In genomic region chr21:41161428-41161827, GRCh38 we compare ENCODE assay signal across 32 cellular contexts.
"Had no signal": no experiment of that assay in that cellular context is flagged by ENCODE, and none has a peak within 500 bp of the region (broad histone marks: within the 10 kb centered on the region; RNA-seq: fewer than 3 reads in every experiment).

No MANE protein-coding gene starts in this region.

- H3K4me3 Mint-ChIP-seq: naive thymus-derived CD8-positive, alpha-beta T cell; natural killer cell treated with Interleukin-12 subunit alpha and Interleukin-12 subunit beta and Interleukin-15 and Interleukin-18, amount 100 ng/mL, for 72 hours; nephron progenitor cell; neural progenitor cell; stimulated activated memory B cell treated with anti-CD40 and anti-IgM and Interleukin-4, amounts not matched to agents 10 μg/mL and 1 μg/mL and 100 μg/mL, for 72 hours; stimulated activated naive CD8-positive, alpha-beta T cell treated with anti-CD3 and anti-CD28 coated beads, Interleukin-15, amount 100 ng/mL, for 72 hours; type B pancreatic cell had no signal

- H3K4me1 Mint-ChIP-seq: naive thymus-derived CD8-positive, alpha-beta T cell; stimulated activated memory B cell treated with anti-CD40 and anti-IgM and Interleukin-4, amounts not matched to agents 10 μg/mL and 1 μg/mL and 100 μg/mL, for 72 hours; stimulated activated naive CD8-positive, alpha-beta T cell treated with anti-CD3 and anti-CD28 coated beads, Interleukin-15, amount 100 ng/mL, for 72 hours had no signal

- H3K4me3 ChIP-seq: neural progenitor cell, ovary, psoas muscle, right lobe of liver, skin epidermis, smooth muscle cell, spleen, suprapubic skin, testis, tibial artery, transverse colon, upper lobe of right lung, uterus had no signal

- H3K27ac ChIP-seq: neural progenitor cell, ovary, parathyroid adenoma, psoas muscle, right lobe of liver, skin epidermis, spleen, suprapubic skin, testis, tibial artery, transverse colon, upper lobe of right lung, uterus had no signal

- H3K9me3 Mint-ChIP-seq: natural killer cell treated with Interleukin-12 subunit alpha and Interleukin-12 subunit beta and Interleukin-15 and Interleukin-18, amount 100 ng/mL, for 72 hours had no signal

- H3K27ac Mint-ChIP-seq: naive thymus-derived CD8-positive, alpha-beta T cell; natural killer cell treated with Interleukin-12 subunit alpha and Interleukin-12 subunit beta and Interleukin-15 and Interleukin-18, amount 100 ng/mL, for 72 hours; neural progenitor cell; progenitor cell of endocrine pancreas; stimulated activated memory B cell treated with anti-CD40 and anti-IgM and Interleukin-4, amounts not matched to agents 10 μg/mL and 1 μg/mL and 100 μg/mL, for 72 hours; type B pancreatic cell had no signal

- H3K27me3 ChIP-seq: ovary, right lobe of liver, suprapubic skin, testis, transverse colon, upper lobe of right lung, uterus had no signal

- DNase-seq: naive thymus-derived CD8-positive, alpha-beta T cell; nephron progenitor cell; occipital lobe; ovary; posterior cingulate gyrus; psoas muscle; right cardiac atrium; right lobe of liver; spleen; stimulated activated CD4-positive, alpha-beta T cell treated with anti-CD3 and anti-CD28 coated beads, Interleukin-12 subunit alpha, Interleukin-12 subunit beta, amount 100 ng/mL, for 4 hours; stimulated activated CD4-positive, alpha-beta T cell treated with anti-CD3 and anti-CD28 coated beads, Interleukin-1b, Interleukin-23, amount 100 ng/mL, for 48 hours; stimulated activated CD4-positive, alpha-beta T cell treated with anti-CD3 and anti-CD28 coated beads, Interleukin-4, amount 100 ng/mL, for 1 hour; stimulated activated CD4-positive, alpha-beta T cell treated with anti-CD3 and anti-CD28 coated beads, Interleukin-4, amount 100 ng/mL, for 4 hours; stimulated activated CD8-positive, alpha-beta memory T cell treated with anti-CD3 and anti-CD28 coated beads, Interleukin-4, amount 100 ng/mL, for 48 hours; stimulated activated naive CD4-positive, alpha-beta T cell; stimulated activated naive CD8-positive, alpha-beta T cell treated with anti-CD3 and anti-CD28 coated beads, Interleukin-15, amount 100 ng/mL, for 72 hours; stimulated activated naive CD8-positive, alpha-beta T cell treated with anti-CD3 and anti-CD28 coated beads, Interleukin-15, Interleukin-2, amounts not matched to agents 100 U/mL and 50 U/mL, for 24 hours; substantia nigra; testis; tibial artery; transverse colon; upper lobe of right lung; uterus had no signal

- ATAC-seq: naive thymus-derived CD8-positive, alpha-beta T cell; natural killer cell treated with Interleukin-12 subunit alpha and Interleukin-12 subunit beta and Interleukin-15 and Interleukin-18, amount 100 ng/mL, for 72 hours; psoas muscle; right cardiac atrium; right lobe of liver; stimulated activated memory B cell treated with anti-CD40 and anti-IgM and Interleukin-4, amounts not matched to agents 10 μg/mL and 1 μg/mL and 100 μg/mL, for 72 hours; stimulated activated naive CD8-positive, alpha-beta T cell treated with anti-CD3 and anti-CD28 coated beads, Interleukin-15, amount 100 ng/mL, for 72 hours; stimulated activated naive CD8-positive, alpha-beta T cell treated with anti-CD3 and anti-CD28 coated beads, Interleukin-15, Interleukin-2, amounts not matched to agents 100 U/mL and 50 U/mL, for 24 hours; upper lobe of right lung had no signal

- H3K36me3 Mint-ChIP-seq: natural killer cell treated with Interleukin-12 subunit alpha and Interleukin-12 subunit beta and Interleukin-15 and Interleukin-18, amount 100 ng/mL, for 72 hours; neural progenitor cell; type B pancreatic cell had no signal

- H3K4me1 ChIP-seq: neural progenitor cell, parathyroid adenoma, psoas muscle, right lobe of liver, testis, tibial artery, upper lobe of right lung had no signal

- H3K9me3 ChIP-seq: ovary, right lobe of liver, suprapubic skin, testis, tibial artery, transverse colon, upper lobe of right lung, uterus had no signal

- H3K36me3 ChIP-seq: neural progenitor cell, ovary, right lobe of liver, spleen, suprapubic skin, tibial artery, transverse colon, upper lobe of right lung, uterus had no signal
